19 cellular contexts compared by ENCODE assay signal in genomic region chr2:20235655-20236302, GRCh38. TPM values are rescaled to one million over a fixed set of nuclear protein-coding genes. Genes with fewer than 3 reads are reported as not detected.
DNase-seq lines count a peak whose midpoint lies in the region; ATAC-seq and TF ChIP-seq lines count a peak whose summit lies in the region.
"Had no signal": no experiment of that assay in that cellular context is flagged by ENCODE, and none has a peak within 500 bp of the region (broad histone marks: within the 10 kb centered on the region; RNA-seq: fewer than 3 reads in every experiment).

No MANE protein-coding gene starts in this region.

- H3K27ac Mint-ChIP-seq in endodermal cell, result no peak overlapping the region
- H3K27ac Mint-ChIP-seq: activated CD4-positive, alpha-beta T cell treated with anti-CD3 and anti-CD28 coated beads, Interleukin-2, amount 10 ng/mL, durations not matched to agents 7 days and 5 days; activated T-helper 17 cell treated with anti-CD3 and anti-CD28 coated beads, Interleukin-2, amount 50 U/mL, for 72 hours; nephron had no signal

- intact Hi-C loops in uterus (cut with DNase I; ENCODE audit: low total_unique reads), result no loop called here

- H3K27me3 ChIP-seq in endodermal cell (ENCODE audit: control insufficient read depth, insufficient read depth, low read length, poor library complexity, severe bottlenecking) (no peaks in the 10 kb centered on the region), mucosa of rectum (ENCODE audit: control insufficient read depth in 2 of 2, insufficient read depth in 2 of 2, low read length in 2 of 2) (no peaks in the 10 kb centered on the region), uterus (no peaks in the 10 kb centered on the region)

- H3K27me3 Mint-ChIP-seq in endodermal cell (ENCODE audit: insufficient read depth), result no peaks in the 10 kb centered on the region

- TF ChIP-seq CTCF in endodermal cell (conservative IDR thresholded peaks at IDR 0.05) (no peak), uterus (IDR thresholded peaks at IDR 0.05) (no peak)

- H3K36me3 Mint-ChIP-seq in endodermal cell (ENCODE audit: low read depth), result no peaks in the 10 kb centered on the region

- H3K9me3 Mint-ChIP-seq in endodermal cell, result no peaks in the 10 kb centered on the region
- H3K9me3 Mint-ChIP-seq: activated CD4-positive, alpha-beta T cell treated with anti-CD3 and anti-CD28 coated beads, Interleukin-2, amount 10 ng/mL, durations not matched to agents 7 days and 5 days; activated T-helper 17 cell treated with anti-CD3 and anti-CD28 coated beads, Interleukin-2, amount 50 U/mL, for 72 hours had no signal

- no peak overlapping the region for H3K4me3 Mint-ChIP-seq in endodermal cell
- H3K4me3 Mint-ChIP-seq: activated CD4-positive, alpha-beta T cell treated with anti-CD3 and anti-CD28 coated beads, Interleukin-2, amount 10 ng/mL, durations not matched to agents 7 days and 5 days; activated T-helper 17 cell treated with anti-CD3 and anti-CD28 coated beads, Interleukin-2, amount 50 U/mL, for 72 hours; nephron had no signal

- DNase-seq in A172 (ENCODE audit: low spot score), result peak; percentile 68
- DNase-seq in HT-29 (ENCODE audit: low spot score), result peak; percentile 49
- peak; percentile 46 for DNase-seq in endodermal cell
- no peak for DNase-seq in uterus
- no peak for DNase-seq in NCI-H2107 (lab: John Stamatoyannopoulos, UW)
- no peak for DNase-seq in AG20443 (ENCODE audit: low spot score)
- DNase-seq: activated CD4-positive, alpha-beta T cell treated with anti-CD3 and anti-CD28 coated beads, Interleukin-2, amount 10 ng/mL, durations not matched to agents 7 days and 5 days; Caco-2; central memory CD4-positive, alpha-beta T cell; effector memory CD4-positive, alpha-beta T cell; foreskin fibroblast; NCI-H187 treated with DMSO at 0.1 percent for 48 hours; NCI-H510A; stimulated activated CD4-positive, alpha-beta T cell treated with anti-CD3 and anti-CD28 coated beads, Interleukin-12 subunit alpha, Interleukin-12 subunit beta, amount 100 ng/mL, for 4 hours; stimulated activated naive CD4-positive, alpha-beta T cell treated with Interleukin-2 at 50 U/mL for 16 hours had no signal

- WGBS in endodermal cell (ENCODE audit: insufficient coverage in 1 of 2, insufficient read length in 1 of 2), 2 experiments, result 92% methylated on average over 9 to 10 of the region's 10 CpGs

- H3K9ac ChIP-seq in endodermal cell (ENCODE audit: extremely low read depth, low read length, poor library complexity, severe bottlenecking) (no peak overlapping the region), mucosa of rectum (ENCODE audit: low read depth in 1 of 2, low read length in 2 of 2) (peak overlapping the region in 1 of 2 donors; percentile 5)

- H3K36me3 ChIP-seq in endodermal cell (ENCODE audit: control insufficient read depth, insufficient read depth, low read length), result no peaks in the 10 kb centered on the region
- H3K36me3 ChIP-seq in mucosa of rectum (ENCODE audit: control insufficient read depth in 2 of 2, insufficient read depth in 2 of 2, low read length in 2 of 2), result no peaks in the 10 kb centered on the region
- no peaks in the 10 kb centered on the region for H3K36me3 ChIP-seq in uterus

- no peak for TF ChIP-seq POLR2A in uterus (IDR thresholded peaks at IDR 0.05)

- H3K4me1 ChIP-seq in endodermal cell (ENCODE audit: control insufficient read depth, insufficient read depth, low read length) (no peaks in the 10 kb centered on the region), mucosa of rectum (ENCODE audit: control insufficient read depth in 2 of 2, insufficient read depth in 2 of 2, low read length in 2 of 2) (peaks cover 10 to 22% of the 10 kb centered on the region in 2 donors), uterus (no peaks in the 10 kb centered on the region)

- H3K9me3 ChIP-seq in endodermal cell (ENCODE audit: control insufficient read depth, low read length), result no peaks in the 10 kb centered on the region
- H3K9me3 ChIP-seq in mucosa of rectum (ENCODE audit: control insufficient read depth in 2 of 2, low read length in 2 of 2), result no peaks in the 10 kb centered on the region
- no peaks in the 10 kb centered on the region for H3K9me3 ChIP-seq in uterus
- H3K9me3 ChIP-seq: Caco-2 had no signal

- no peak for ATAC-seq in GM19397 (IDR thresholded peaks at IDR 0.05; ENCODE audit: unreplicated experiment)
- ATAC-seq: activated T-helper 17 cell treated with anti-CD3 and anti-CD28 coated beads, Interleukin-2, amount 50 U/mL, for 72 hours had no signal

- H3K4me3 ChIP-seq in endodermal cell (ENCODE audit: low read length) (no peak overlapping the region), mucosa of rectum (ENCODE audit: low read length in 2 of 2) (no peak overlapping the region), uterus (no peak overlapping the region)

- peaks cover 6% of the 10 kb centered on the region for H3K4me1 Mint-ChIP-seq in endodermal cell
- H3K4me1 Mint-ChIP-seq: activated CD4-positive, alpha-beta T cell treated with anti-CD3 and anti-CD28 coated beads, Interleukin-2, amount 10 ng/mL, durations not matched to agents 7 days and 5 days; activated T-helper 17 cell treated with anti-CD3 and anti-CD28 coated beads, Interleukin-2, amount 50 U/mL, for 72 hours; nephron had no signal

- H3K27ac ChIP-seq in endodermal cell (ENCODE audit: low read depth, low read length) (no peak overlapping the region), mucosa of rectum (ENCODE audit: low read depth in 2 of 2, low read length in 2 of 2) (peak overlapping the region; percentile 13 to 16), uterus (no peak overlapping the region)

RNA-seq across cellular contexts. Expression of gene SDC1, which starts 10.8 kb away (rescaled TPM):
- 241 and 257 TPM in 2 replicates for total RNA-seq in A172 (2014; rRNA removed; shearing (Covaris generic))
- 304 and 307 TPM in 2 replicates for total RNA-seq in HT-29 (2014; rRNA removed; shearing (Covaris generic))
- total RNA-seq in endodermal cell (10 to 100 TPM; 12.7 to 19.2 TPM), uterus (10 to 100 TPM in 1 of 4 donors, 1 to 10 TPM in 1, under 1 TPM in 1, not detected in 1; 0.29 to 30.1 (median 3.0) TPM)
- 36.9 TPM for polyA plus RNA-seq in endodermal cell (2013, experiment 1 of 2)
- polyA plus RNA-seq in endodermal cell (2013, experiment 2 of 2), result 39.5 TPM

Comparison
In these comparisons a context has a peak if more than half of its experiments do, and no peak if none do; other contexts are left out.
1. DNase-seq: peak in A172 (single experiment), HT-29 (single experiment) and endodermal cell (single experiment); none in uterus (0 of 2), NCI-H2107 (single experiment) and AG20443 (single experiment).
2. H3K27ac ChIP-seq: peak in mucosa of rectum (2 of 2); none in endodermal cell (single experiment) and uterus (0 of 2).